Comparison of ENCODE assay signal across 10 cellular contexts in the genomic region with DNA sequence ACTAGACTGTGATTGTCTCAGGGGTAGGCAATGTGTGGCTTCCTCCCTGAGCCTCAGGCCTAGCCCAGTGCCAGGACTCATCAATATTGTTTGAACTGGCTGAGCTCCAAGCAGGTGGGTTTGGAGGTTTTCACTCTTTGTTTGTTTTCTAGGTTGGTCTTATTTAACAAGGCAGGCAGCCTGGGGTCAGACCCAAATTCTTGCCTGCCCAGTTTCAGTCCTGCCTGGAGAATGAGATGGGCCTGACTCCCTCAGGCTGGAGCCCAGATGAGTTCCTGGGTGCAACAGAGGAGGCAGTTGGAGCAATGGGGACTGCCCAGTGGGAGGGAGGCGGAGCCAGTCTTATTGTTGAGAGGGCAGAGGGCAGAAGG. TPM values are rescaled to one million over a fixed set of nuclear protein-coding genes. Genes with fewer than 3 reads are reported as not detected.
DNase-seq lines count a peak whose midpoint lies in the region; ATAC-seq and TF ChIP-seq lines count a peak whose summit lies in the region.
"Had no signal": no experiment of that assay in that cellular context is flagged by ENCODE, and none has a peak within 500 bp of the region (broad histone marks: within the 10 kb centered on the region; RNA-seq: fewer than 3 reads in every experiment).

No MANE protein-coding gene starts in this region.

- H3K27ac ChIP-seq in epithelial cell of prostate = peak overlapping the region; percentile 92
- H3K27ac ChIP-seq in spleen = peak overlapping the region in 4 of 8 donors; percentile 19 to 71 (median 52)
- no peak overlapping the region for H3K27ac ChIP-seq in Karpas-422 (ENCODE audit: low read length)

- H3K4me2 ChIP-seq in Karpas-422 (ENCODE audit: low read depth, low read length, poor library complexity, severe bottlenecking) = no peak overlapping the region

- H3K9me2 ChIP-seq in Karpas-422 (replicated peaks; ENCODE audit: insufficient read depth, low read length) = no peaks in the 10 kb centered on the region

- ATAC-seq in HG02884 (IDR thresholded peaks at IDR 0.05; ENCODE audit: unreplicated experiment) (no peak), HG03432 (IDR thresholded peaks at IDR 0.05; ENCODE audit: unreplicated experiment) (no peak), HG02610 (IDR thresholded peaks at IDR 0.05; ENCODE audit: unreplicated experiment) (no peak)

- H3K36me3 ChIP-seq in spleen = no peaks in the 10 kb centered on the region
- H3K36me3 ChIP-seq in Karpas-422 (ENCODE audit: insufficient read depth, low read length) = no peaks in the 10 kb centered on the region

- intact Hi-C loops in spleen (cut with DNase I; ENCODE audit: low total_unique reads) = no loop called here

- TF ChIP-seq POLR2A in spleen (IDR thresholded peaks at IDR 0.05) = no peak

- DNase-seq in HuH-7 (ENCODE audit: low spot score) = peak; percentile 47
- DNase-seq in NCI-H526 (lab: John Stamatoyannopoulos, UW) = peak; percentile 90 to 92
- DNase-seq in epithelial cell of prostate (ENCODE audit: low read depth, low spot score) = peak; percentile 71
- DNase-seq in spleen = peak; percentile 59
- DNase-seq in Karpas-422 = no peak
- DNase-seq: activated CD4-positive, alpha-beta T cell treated with anti-CD3 and anti-CD28 coated beads, Interleukin-2, amount 10 ng/mL, durations not matched to agents 24 days and 14 days; glutamatergic neuron had no signal

- H3K4me3 ChIP-seq in spleen (no peak overlapping the region), Karpas-422 (ENCODE audit: low read length) (no peak overlapping the region)

- H4K20me1 ChIP-seq in Karpas-422 (ENCODE audit: insufficient read depth, low read depth, low read length) = no peaks in the 10 kb centered on the region

- H3K27me3 ChIP-seq in spleen (replicated peaks in 1 of 7) (no peaks in the 10 kb centered on the region), Karpas-422 (ENCODE audit: low read length) (no peaks in the 10 kb centered on the region)

- H3K9me3 ChIP-seq in spleen (no peaks in the 10 kb centered on the region), Karpas-422 (ENCODE audit: low read length) (no peaks in the 10 kb centered on the region)

- WGBS in spleen, 5 donors = 85 to 100% (median 93%) methylated on average over 1 of the region's 1 CpG

- peaks cover 35 to 69% (median 55%) of the 10 kb centered on the region in 6 donors for H3K4me1 ChIP-seq in spleen
- no peaks in the 10 kb centered on the region for H3K4me1 ChIP-seq in Karpas-422 (ENCODE audit: low read length)

- no peaks in the 10 kb centered on the region for H3K79me2 ChIP-seq in Karpas-422 (ENCODE audit: low read length)

- no peak for TF ChIP-seq CTCF in spleen (IDR thresholded peaks at IDR 0.05 in 8 of 11, conservative IDR thresholded peaks at IDR 0.05 in 3 of 11)

- H3K9ac ChIP-seq in Karpas-422 (ENCODE audit: low read length) = no peak overlapping the region

- H2AFZ ChIP-seq in Karpas-422 (ENCODE audit: low read length) = no peak overlapping the region

RNA-seq across cellular contexts. Expression of a gene that starts 28.3 kb away (rescaled TPM):
- total RNA-seq in spleen = 100 to 1,000 TPM in 5 of 7 donors, 10 to 100 TPM in 2; 80.1 to 169 (median 110) TPM
- polyA plus RNA-seq in spleen = 10 to 100 TPM; 10.2 to 48.0 (median 11.6) TPM
- total RNA-seq in Karpas-422 (2014; rRNA removed; shearing (Covaris generic); ENCODE audit: low replicate concordance) = 0.34 and 0.72 TPM in 2 replicates

Comparison
In these comparisons a context has a peak if more than half of its experiments do, and no peak if none do; other contexts are left out.
1. RNA of a gene that starts 28.3 kb away (total RNA-seq): 80.1 to 169 TPM in spleen; 0.34 to 0.72 TPM in Karpas-422; every median in the first group is over 10 times any median in the second.